ENCODE assay signal across 23 cellular contexts in the genomic region with DNA sequence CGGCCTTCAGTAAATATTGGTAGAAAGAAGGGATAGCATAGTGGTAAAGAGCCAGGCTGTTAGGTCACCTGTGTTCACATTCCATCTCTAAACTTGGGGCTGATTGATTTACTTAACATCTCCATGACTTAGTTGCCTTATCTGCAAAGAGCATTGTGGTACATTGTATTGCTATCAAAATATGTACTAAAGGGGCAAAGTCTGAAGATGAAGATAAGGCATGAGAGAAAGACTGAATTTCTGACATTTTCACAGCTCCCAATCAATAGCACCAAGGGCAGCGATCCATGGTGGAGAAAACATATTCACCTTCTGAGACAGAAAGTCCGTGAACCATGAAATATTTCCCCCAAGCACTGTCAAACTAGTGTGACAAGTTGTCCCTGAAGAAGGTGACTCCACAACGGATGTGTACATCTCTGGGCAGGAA.
"Had no signal": no experiment of that assay in that cellular context is flagged by ENCODE, and none has a peak within 500 bp of the region (broad histone marks: within the 10 kb centered on the region; RNA-seq: fewer than 3 reads in every experiment).

No MANE protein-coding gene starts in this region.

- H3K9ac ChIP-seq: KMS-11 had no signal

- H3K36me3 ChIP-seq: Peyer's patch, SJCRH30 had no signal

- H3K4me1 ChIP-seq: SJCRH30 had no signal

- DNase-seq: IMR-90, Kasumi-1, MM.1S, NCI-H1092 treated with DMSO at 0.1 percent for 48 hours, NCI-H1436, NCI-H187, NCI-H2029, NCI-H2081 treated with DMSO at 0.1 percent for 48 hours, NCI-H2171, NCI-H226, NCI-H446, NCI-H510A, NCI-H524 treated with DMSO at 0.1 percent for 48 hours, NCI-H69, NCI-H774, Peyer's patch, SHP77 treated with DMSO at 0.1 percent for 48 hours, SJCRH30 had no signal

- H3K4me2 ChIP-seq: KMS-11 had no signal

- H3K27me3 ChIP-seq: Peyer's patch, SJCRH30 had no signal

- H3K27ac ChIP-seq: HL-60, KMS-11, Peyer's patch, SJCRH30 had no signal

- H3K4me3 ChIP-seq: Peyer's patch, SJCRH30 had no signal

- ATAC-seq: Right ventricle myocardium inferior, SK-N-SH treated with all-trans-retinoic acid at 6 μM for 48 hours had no signal

- H3K9me3 ChIP-seq: Peyer's patch, SJCRH30 had no signal

- FAIRE-seq: HTR-8/SVneo had no signal
